35 cellular contexts compared by ENCODE assay signal in genomic region chr6:120468486-120468885, GRCh38.
"Had no signal": no experiment of that assay in that cellular context is flagged by ENCODE, and none has a peak within 500 bp of the region (broad histone marks: within the 10 kb centered on the region; RNA-seq: fewer than 3 reads in every experiment).

No MANE protein-coding gene starts in this region.

- DNase-seq: Karpas-422, Kasumi-1, MG63, MM.1S, MV-4-11, NCI-H1092, NCI-H1092 treated with DMSO at 0.1 percent for 48 hours, NCI-H1105, NCI-H1105 treated with DMSO at 0.1 percent for 48 hours, NCI-H1417, NCI-H1417 treated with DMSO at 0.1 percent for 48 hours, NCI-H1436, NCI-H1436 treated with DMSO at 0.1 percent for 48 hours, NCI-H146, NCI-H1694, NCI-H1694 treated with DMSO at 0.1 percent for 48 hours, NCI-H187, NCI-H187 treated with DMSO at 0.1 percent for 48 hours, NCI-H1930, NCI-H2029, NCI-H2029 treated with DMSO at 0.1 percent for 48 hours, NCI-H2081, NCI-H2081 treated with DMSO at 0.1 percent for 48 hours, NCI-H2107, NCI-H2171, NCI-H2171 treated with DMSO at 0.1 percent for 48 hours, NCI-H2227 treated with DMSO at 0.1 percent for 48 hours, NCI-H226, NCI-H345, NCI-H446, NCI-H446 treated with DMSO at 0.1 percent for 48 hours, NCI-H510A, NCI-H510A treated with DMSO at 0.1 percent for 48 hours, NCI-H524, NCI-H524 treated with DMSO at 0.1 percent for 48 hours had no signal

- H3K27me3 ChIP-seq: MG63 had no signal

- H3K36me3 ChIP-seq: MG63 had no signal

- H3K4me3 ChIP-seq: MG63 had no signal

- H3K9me3 ChIP-seq: MG63 had no signal
